In the genomic region with DNA sequence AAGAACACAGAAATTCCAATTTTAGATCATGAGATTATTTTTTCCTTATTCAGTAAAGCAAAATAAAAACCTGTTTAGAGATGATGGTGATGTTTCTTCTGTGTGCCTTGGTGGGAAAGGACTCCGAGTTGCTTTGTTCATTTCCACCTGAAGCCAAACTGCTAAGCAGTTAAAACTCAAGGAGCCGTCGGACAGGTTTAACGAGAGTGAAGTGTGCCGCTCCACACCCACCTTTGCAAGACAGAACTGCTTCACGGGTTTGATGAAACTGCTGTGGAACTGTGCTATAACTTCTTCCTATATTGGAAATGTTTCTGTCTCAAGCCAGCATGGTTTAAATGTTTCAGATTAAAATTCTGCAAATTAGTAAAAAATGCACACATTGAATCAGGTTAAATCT, we compare ENCODE assay signal across 18 cellular contexts. TPM values are rescaled to one million over a fixed set of nuclear protein-coding genes. Genes with fewer than 3 reads are reported as not detected.
DNase-seq lines count a peak whose midpoint lies in the region; FAIRE-seq and TF ChIP-seq lines count a peak whose summit lies in the region.
"Had no signal": no experiment of that assay in that cellular context is flagged by ENCODE, and none has a peak within 500 bp of the region (broad histone marks: within the 10 kb centered on the region; RNA-seq: fewer than 3 reads in every experiment).

No MANE protein-coding gene starts in this region.

- H3K9me3 Mint-ChIP-seq in CD8-positive, alpha-beta memory T cell: no peaks in the 10 kb centered on the region
- H3K9me3 Mint-ChIP-seq: dendritic cell treated with granulocyte-macrophage colony-stimulating factor and Interleukin-4, amounts not matched to agents 40 ng/mL and 50 ng/mL, for 4 days; naive thymus-derived CD8-positive, alpha-beta T cell had no signal

- POLR2A ChIA-PET in PC-9 (lab: Charles Lee; ENCODE audit: unreplicated experiment): no interaction called here
- POLR2A ChIA-PET in CD8-positive, alpha-beta memory T cell (lab: Charles Lee): no interaction called here

- no peaks in the 10 kb centered on the region for H3K36me3 ChIP-seq in PC-9 (ENCODE audit: low read depth)
- no peaks in the 10 kb centered on the region for H3K36me3 ChIP-seq in suprapubic skin
- no peaks in the 10 kb centered on the region for H3K36me3 ChIP-seq in CD8-positive, alpha-beta memory T cell (ENCODE audit: insufficient read depth, low read length)
- H3K36me3 ChIP-seq: spleen, thoracic aorta had no signal

- TF ChIP-seq POLR2A in suprapubic skin (IDR thresholded peaks at IDR 0.05): no peak
- TF ChIP-seq POLR2A in GM12891 (IDR thresholded peaks at IDR 0.05; ENCODE audit: low read depth, low read length): no peak

- no peaks in the 10 kb centered on the region for H3K9me3 ChIP-seq in PC-9 (ENCODE audit: insufficient read depth, low read depth)
- no peaks in the 10 kb centered on the region for H3K9me3 ChIP-seq in suprapubic skin
- H3K9me3 ChIP-seq in CD8-positive, alpha-beta memory T cell (ENCODE audit: low read length): no peaks in the 10 kb centered on the region
- H3K9me3 ChIP-seq: SK-N-SH, spleen, thoracic aorta had no signal

- peaks cover 9% of the 10 kb centered on the region; the same call in 1 of the 2 replicates for H3F3A ChIP-seq in PC-9 (ENCODE audit: insufficient read depth, low read depth)

- H3K27me3 ChIP-seq in PC-9 (ENCODE audit: insufficient read depth, low read depth): no peaks in the 10 kb centered on the region
- H3K27me3 ChIP-seq in suprapubic skin: peaks cover 7% of the 10 kb centered on the region
- peaks cover 3% of the 10 kb centered on the region for H3K27me3 ChIP-seq in CD8-positive, alpha-beta memory T cell (ENCODE audit: insufficient read depth, low read length, poor library complexity, severe bottlenecking)

- no peaks in the 10 kb centered on the region for H3K79me2 ChIP-seq in PC-9 (ENCODE audit: low read depth)

- H3K4me3 ChIP-seq in PC-9 (peak overlapping the region; percentile 24; the same call in 1 of the 2 replicates), suprapubic skin (peak overlapping the region; percentile 6)
- H3K4me3 ChIP-seq in CD8-positive, alpha-beta memory T cell (ENCODE audit: low read length): no peak overlapping the region
- H3K4me3 ChIP-seq: spleen, thoracic aorta had no signal

- no peaks in the 10 kb centered on the region for H3K4me1 Mint-ChIP-seq in CD8-positive, alpha-beta memory T cell
- H3K4me1 Mint-ChIP-seq: immature natural killer cell; naive thymus-derived CD8-positive, alpha-beta T cell had no signal

- no peak for FAIRE-seq in GM12891 (lab: Jason Lieb, UNC)

- H3K4me1 ChIP-seq in PC-9 (replicated peaks; ENCODE audit: insufficient read depth): peaks cover 17% of the 10 kb centered on the region
- H3K4me1 ChIP-seq in suprapubic skin: peaks cover 11% of the 10 kb centered on the region
- no peaks in the 10 kb centered on the region for H3K4me1 ChIP-seq in CD8-positive, alpha-beta memory T cell (ENCODE audit: insufficient read depth, low read length)
- H3K4me1 ChIP-seq: spleen had no signal

- no TSS peak for BruUV-seq in PC-9 (replicated peaks; lab: Mats Ljungman, UMichigan)

- no peak for TF ChIP-seq CTCF in PC-9 (conservative IDR thresholded peaks at IDR 0.05)
- no peak for TF ChIP-seq CTCF in suprapubic skin (IDR thresholded peaks at IDR 0.05)

- H3K27me3 Mint-ChIP-seq in CD8-positive, alpha-beta memory T cell: peaks cover 27 to 51% of the 10 kb centered on the region in 2 donors

- H2AFZ ChIP-seq in PC-9: no peak overlapping the region

- peak; percentile 32; the same call in 1 of the 2 replicates for TF ChIP-seq RAD21 in Ishikawa (IDR thresholded peaks at IDR 0.05; ENCODE audit: low read depth)

- peak overlapping the region; percentile 63 for H3K4me2 ChIP-seq in PC-9
- H3K4me2 ChIP-seq: SK-N-SH had no signal

- intact Hi-C loops in PC-9 (cut with micrococcal nuclease; ENCODE audit: unreplicated experiment): loop anchor here (2.0 kb wide), 1 partner anchor 27 kb away; no protein-coding TSS in a partner anchor

- H3K27ac Mint-ChIP-seq in CD8-positive, alpha-beta memory T cell: no peak overlapping the region
- H3K27ac Mint-ChIP-seq: dendritic cell treated with granulocyte-macrophage colony-stimulating factor and Interleukin-4, amounts not matched to agents 40 ng/mL and 50 ng/mL, for 4 days; immature natural killer cell; naive thymus-derived CD8-positive, alpha-beta T cell had no signal

- peak; percentile 72 to 77 for DNase-seq in PC-9
- peak; percentile 82 for DNase-seq in islet precursor cell
- DNase-seq in suprapubic skin (ENCODE audit: low spot score in 2 of 2): no peak
- DNase-seq in activated CD4-positive, CD25-positive, alpha-beta regulatory T cell treated with anti-CD3 and anti-CD28 coated beads, Interleukin-2, amount 50 U/mL, for 72 hours: no peak
- DNase-seq in GM12891 (ENCODE audit: insufficient read length, low spot score): no peak
- no peak for DNase-seq in CD8-positive, alpha-beta memory T cell
- DNase-seq in GF-D8 (lab: John Stamatoyannopoulos, UW): no peak
- DNase-seq: activated CD4-positive, CD25-positive, alpha-beta regulatory T cell; activated T-cell treated with anti-CD3 and anti-CD28 coated beads for 4 hours; COR-L47; immature natural killer cell; naive thymus-derived CD8-positive, alpha-beta T cell; NCI-H1092 treated with DMSO at 0.1 percent for 48 hours; SK-N-SH; spleen had no signal

- 28% methylated on average over 6 of the region's 6 CpGs for WGBS in suprapubic skin

- H3K27ac ChIP-seq in PC-9: peak overlapping the region; percentile 44
- peak overlapping the region; percentile 84 for H3K27ac ChIP-seq in suprapubic skin
- H3K27ac ChIP-seq in CD8-positive, alpha-beta memory T cell (ENCODE audit: low read depth, low read length): no peak overlapping the region
- H3K27ac ChIP-seq: spleen, thoracic aorta had no signal

- CTCF ChIA-PET in PC-9 (lab: Charles Lee): no interaction called here
- CTCF ChIA-PET in CD8-positive, alpha-beta memory T cell (lab: Charles Lee): no interaction called here

- H3K36me3 Mint-ChIP-seq in CD8-positive, alpha-beta memory T cell: no peaks in the 10 kb centered on the region
- H3K36me3 Mint-ChIP-seq: immature natural killer cell had no signal

- H3K9me2 ChIP-seq in PC-9 (ENCODE audit: insufficient read depth): no peaks in the 10 kb centered on the region
- H3K9me2 ChIP-seq: SK-N-SH had no signal

- no peaks in the 10 kb centered on the region for H4K20me1 ChIP-seq in PC-9 (ENCODE audit: insufficient read depth)

- H3K4me3 Mint-ChIP-seq in CD8-positive, alpha-beta memory T cell: no peak overlapping the region
- H3K4me3 Mint-ChIP-seq: dendritic cell treated with granulocyte-macrophage colony-stimulating factor and Interleukin-4, amounts not matched to agents 40 ng/mL and 50 ng/mL, for 4 days; immature natural killer cell; naive thymus-derived CD8-positive, alpha-beta T cell had no signal

- no peak for TF ChIP-seq EP300 in Ishikawa (IDR thresholded peaks at IDR 0.05; ENCODE audit: borderline replicate concordance)
- no peak for TF ChIP-seq EP300 in suprapubic skin (IDR thresholded peaks at IDR 0.05)

TF ChIP-seq in Ishikawa, 13 proteins besides CTCF, POLR2A, EP300 and RAD21 (continues in another document):
- TF ChIP-seq EGR1 (IDR thresholded peaks at IDR 0.05) (no peak), CREB1 (IDR thresholded peaks at IDR 0.05; ENCODE audit: low read depth) (no peak), NFIC (IDR thresholded peaks at IDR 0.05) (no peak), TCF12 (IDR thresholded peaks at IDR 0.05; ENCODE audit: low read depth) (peak; percentile 63), FOXM1 (IDR thresholded peaks at IDR 0.05; ENCODE audit: borderline replicate concordance, low read depth) (0 out of 2 replicates have a peak, but pooled peaks have one; percentile 42), TEAD4 (IDR thresholded peaks at IDR 0.05) (0 out of 2 replicates have a peak, but pooled peaks have one; percentile 21)
- TF ChIP-seq, protein P1, sequence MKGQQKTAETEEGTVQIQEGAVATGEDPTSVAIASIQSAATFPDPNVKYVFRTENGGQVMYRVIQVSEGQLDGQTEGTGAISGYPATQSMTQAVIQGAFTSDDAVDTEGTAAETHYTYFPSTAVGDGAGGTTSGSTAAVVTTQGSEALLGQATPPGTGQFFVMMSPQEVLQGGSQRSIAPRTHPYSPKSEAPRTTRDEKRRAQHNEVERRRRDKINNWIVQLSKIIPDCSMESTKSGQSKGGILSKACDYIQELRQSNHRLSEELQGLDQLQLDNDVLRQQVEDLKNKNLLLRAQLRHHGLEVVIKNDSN (IDR thresholded peaks at IDR 0.05): peak; percentile 11; the same call in 1 of the 2 replicates

TF ChIP-seq in GM12891, 5 proteins besides CTCF, POLR2A, EP300 and RAD21:
- TF ChIP-seq TAF1 (IDR thresholded peaks at IDR 0.05; ENCODE audit: low read depth, low read length) (no peak), SPI1 (IDR thresholded peaks at IDR 0.05; ENCODE audit: low read depth, low read length) (no peak), PAX5 (IDR thresholded peaks at IDR 0.05; ENCODE audit: insufficient read depth, low read length, severe bottlenecking) (no peak), POU2F2 (IDR thresholded peaks at IDR 0.05; ENCODE audit: low read depth, low read length) (no peak), POLR2AphosphoS5 (IDR thresholded peaks at IDR 0.05; ENCODE audit: low read depth, low read length) (no peak)
TF ChIP-seq in GM12891: peak in this region for 0.

RNA-seq across cellular contexts. Expression of a gene that starts 9.2 kb away (rescaled TPM):
- total RNA-seq in PC-9 (2021) (109 and 117 TPM in 2 replicates), suprapubic skin (1,000 to 10,000 TPM; 1,704 to 2,508 (median 2,195) TPM)
- 0.03 TPM for polyA plus RNA-seq in GM12891 (2012; ENCODE audit: low read depth, missing spikeins)
- total RNA-seq in CD8-positive, alpha-beta memory T cell: under 1 TPM in 1 of 2 experiments, not detected in 1; 0.04 TPM
- polyA plus RNA-seq in CD8-positive, alpha-beta memory T cell: 0.08 TPM
- polyA plus RNA-seq: immature natural killer cell; naive thymus-derived CD8-positive, alpha-beta T cell had no signal

RNA-seq across cellular contexts. Expression of a gene that starts 57.8 kb away (rescaled TPM):
- total RNA-seq in PC-9 (2021) (18.6 and 21.7 TPM in 2 replicates), suprapubic skin (10 to 100 TPM in 2 of 4 donors, 1 to 10 TPM in 2; 7.9 to 12.4 (median 9.7) TPM)
- polyA plus RNA-seq in GM12891 (2012; ENCODE audit: low read depth, missing spikeins): 4.0 TPM
- 10 to 100 TPM; 14.6 to 15.0 TPM for total RNA-seq in CD8-positive, alpha-beta memory T cell
- polyA plus RNA-seq in CD8-positive, alpha-beta memory T cell: 11.2 TPM

Comparison
In these comparisons a context has a peak if more than half of its experiments do, and no peak if none do; other contexts are left out.
1. DNase-seq: peak in PC-9 (2 of 2) and islet precursor cell (single experiment); none in suprapubic skin (0 of 2), activated CD4-positive, CD25-positive, alpha-beta regulatory T cell treated with anti-CD3 and anti-CD28 coated beads, Interleukin-2, amount 50 U/mL, for 72 hours (single experiment), GM12891 (single experiment), CD8-positive, alpha-beta memory T cell (0 of 5) and GF-D8 (single experiment).
2. RNA of a gene that starts 9.2 kb away (total RNA-seq): 1,704 to 2,508 TPM in suprapubic skin and 109 to 117 TPM in PC-9; 0.04 TPM in CD8-positive, alpha-beta memory T cell; every median in the first group is over 100 times any median in the second.